Comparison of ENCODE assay signal across 12 cellular contexts in the genomic region with DNA sequence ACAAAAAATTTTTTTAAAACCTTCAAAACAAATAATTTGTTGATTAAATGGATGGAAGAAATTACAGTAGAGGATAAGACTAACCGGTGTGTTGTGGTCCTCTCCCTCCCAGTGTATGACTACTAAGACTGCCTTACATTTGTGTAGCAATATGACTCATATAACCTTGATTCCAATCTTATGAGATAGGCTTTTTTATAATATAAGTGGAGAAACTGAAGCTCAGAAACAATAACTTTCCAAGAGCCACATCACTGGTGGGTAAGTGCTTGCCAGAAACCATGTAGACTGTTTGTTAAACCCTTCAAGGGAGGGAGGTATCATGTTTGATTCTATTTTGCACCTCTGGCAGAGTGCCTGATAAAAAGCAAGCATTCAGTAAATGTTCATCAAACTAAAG. TPM values are rescaled to one million over a fixed set of nuclear protein-coding genes. Genes with fewer than 3 reads are reported as not detected.
DNase-seq lines count a peak whose midpoint lies in the region; ATAC-seq and TF ChIP-seq lines count a peak whose summit lies in the region.
"Had no signal": no experiment of that assay in that cellular context is flagged by ENCODE, and none has a peak within 500 bp of the region (broad histone marks: within the 10 kb centered on the region; RNA-seq: fewer than 3 reads in every experiment).

No MANE protein-coding gene starts in this region.

- no peaks in the 10 kb centered on the region for H3K27me3 Mint-ChIP-seq in CD4-positive, alpha-beta memory T cell

- POLR2A ChIA-PET in CD4-positive, alpha-beta memory T cell (lab: Charles Lee; ENCODE audit: partially characterized antibody): no interaction called here

- no peaks in the 10 kb centered on the region for H3K9me3 ChIP-seq in left lung
- H3K9me3 ChIP-seq in CD4-positive, alpha-beta memory T cell (ENCODE audit: control insufficient read depth in 1 of 2, low read length in 2 of 2): no peaks in the 10 kb centered on the region

- peaks cover 0 to 4% of the 10 kb centered on the region in 2 donors for H3K36me3 ChIP-seq in left lung
- H3K36me3 ChIP-seq in CD4-positive, alpha-beta memory T cell (ENCODE audit: insufficient read depth, low read length): no peaks in the 10 kb centered on the region

- H3K27me3 ChIP-seq in left lung: no peaks in the 10 kb centered on the region
- no peaks in the 10 kb centered on the region for H3K27me3 ChIP-seq in CD4-positive, alpha-beta memory T cell (ENCODE audit: insufficient read depth, low read length)

- peaks cover 0 to 7% (median 5%) of the 10 kb centered on the region in 4 donors for H3K4me1 Mint-ChIP-seq in CD4-positive, alpha-beta memory T cell

- H3K9me3 Mint-ChIP-seq in CD4-positive, alpha-beta memory T cell: peaks cover 0 to 5% (median 4%) of the 10 kb centered on the region in 8 donors

- peaks cover 0 to 16% of the 10 kb centered on the region in 2 donors for H3K36me3 Mint-ChIP-seq in CD4-positive, alpha-beta memory T cell

- H3K4me3 ChIP-seq in left lung: no peak overlapping the region
- no peak overlapping the region for H3K4me3 ChIP-seq in CD4-positive, alpha-beta memory T cell (ENCODE audit: low read length in 2 of 2)

- no peak overlapping the region for H3K27ac ChIP-seq in left lung
- no peak overlapping the region for H3K27ac ChIP-seq in CD4-positive, alpha-beta memory T cell (ENCODE audit: low read depth, low read length)
- H3K27ac ChIP-seq: HL-60 had no signal

- peak; percentile 15 for DNase-seq in Caki2 (ENCODE audit: low read depth)
- DNase-seq in NCI-H1092 (lab: John Stamatoyannopoulos, UW): peak; percentile 1
- peak; percentile 87 for DNase-seq in astrocyte of the hippocampus (ENCODE audit: low read depth, low spot score)
- DNase-seq in left lung: no peak
- no peak for DNase-seq in CD4-positive, alpha-beta memory T cell
- DNase-seq in DMS 273 treated with DMSO at 0.1 percent for 48 hours (lab: John Stamatoyannopoulos, UW): no peak
- DNase-seq in NK-92 (lab: John Stamatoyannopoulos, UW; ENCODE audit: unreplicated experiment): no peak
- DNase-seq: GOT3, NCI-H1694, trophoblast cell had no signal

- no peak for TF ChIP-seq CTCF in left lung (IDR thresholded peaks at IDR 0.05)

- peak; percentile 79 for ATAC-seq in left lung
- no peak for ATAC-seq in HG03139 (IDR thresholded peaks at IDR 0.05; ENCODE audit: unreplicated experiment)

- in situ Hi-C loops in Caki2 (cut with HindIII; ENCODE audit: low pct_unique_long_range_greater_than_20kb, low sequenced_read_pairs): no loop called here

- H3K27ac Mint-ChIP-seq in CD4-positive, alpha-beta memory T cell: no peak overlapping the region

- intact Hi-C loops in left lung (cut with DNase I): no loop called here
- intact Hi-C loops in CD4-positive, alpha-beta memory T cell (cut with micrococcal nuclease): no loop called here

- H3K4me3 Mint-ChIP-seq in CD4-positive, alpha-beta memory T cell: no peak overlapping the region

- peaks cover 3 to 6% of the 10 kb centered on the region in 2 donors for H3K4me1 ChIP-seq in left lung
- peaks cover 5% of the 10 kb centered on the region for H3K4me1 ChIP-seq in CD4-positive, alpha-beta memory T cell (ENCODE audit: insufficient read depth, low read length)

- CTCF ChIA-PET in CD4-positive, alpha-beta memory T cell (lab: Charles Lee; ENCODE audit: partially characterized antibody): no interaction called here

RNA-seq across cellular contexts. Expression of a gene that starts 47.5 kb away (rescaled TPM):
- 51.3 and 61.0 TPM in 2 replicates for total RNA-seq in Caki2 (2014; rRNA removed; shearing (Covaris generic); ENCODE audit: low replicate concordance)
- 10 to 100 TPM; 18.0 to 29.1 TPM for total RNA-seq in left lung
- 1 to 10 TPM; 2.3 to 2.4 TPM for total RNA-seq in CD4-positive, alpha-beta memory T cell
- polyA plus RNA-seq in CD4-positive, alpha-beta memory T cell: 1 to 10 TPM; 2.9 to 3.5 TPM

RNA-seq across cellular contexts. Expression of a gene that starts 47.6 kb away (rescaled TPM):
- total RNA-seq in Caki2 (2014; rRNA removed; shearing (Covaris generic); ENCODE audit: low replicate concordance): 5.3 and 9.8 TPM in 2 replicates
- 10 to 100 TPM; 12.7 to 22.6 TPM for total RNA-seq in left lung
- 10 to 100 TPM; 42.6 to 46.5 TPM for total RNA-seq in CD4-positive, alpha-beta memory T cell
- polyA plus RNA-seq in CD4-positive, alpha-beta memory T cell: 10 to 100 TPM in 1 of 2 donors, 1 to 10 TPM in 1; 9.3 to 22.3 TPM

Comparison
In these comparisons a context has a peak if more than half of its experiments do, and no peak if none do; other contexts are left out.
1. DNase-seq: peak in Caki2 (single experiment), NCI-H1092 (single experiment) and astrocyte of the hippocampus (single experiment); none in left lung (0 of 2), CD4-positive, alpha-beta memory T cell (0 of 5), DMS 273 treated with DMSO at 0.1 percent for 48 hours (single experiment) and NK-92 (single experiment).
2. RNA of a gene that starts 47.5 kb away (total RNA-seq): 51.3 to 61.0 TPM in Caki2 and 18.0 to 29.1 TPM in left lung; 2.3 to 2.4 TPM in CD4-positive, alpha-beta memory T cell; every median in the first group is over 4 times any median in the second.